In the genomic region with DNA sequence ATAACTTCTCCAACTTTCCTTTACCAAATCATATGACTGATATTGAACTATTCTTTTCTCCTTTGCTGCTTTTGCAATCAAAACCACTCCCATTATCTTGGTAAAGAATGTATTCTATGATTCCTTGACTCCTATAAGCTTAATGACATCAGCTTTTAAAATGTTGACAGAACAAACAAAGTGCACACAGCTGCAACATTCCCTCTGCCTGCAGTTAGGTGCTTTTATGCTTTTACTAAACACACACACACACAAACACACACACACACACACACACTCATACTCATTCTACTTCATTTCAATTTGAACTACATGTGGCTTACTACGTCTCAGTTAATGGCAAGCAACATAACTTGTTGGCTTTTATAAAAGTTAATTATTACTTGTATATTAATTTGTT, we compare ENCODE assay signal across 20 cellular contexts.
"Had no signal": no experiment of that assay in that cellular context is flagged by ENCODE, and none has a peak within 500 bp of the region (broad histone marks: within the 10 kb centered on the region; RNA-seq: fewer than 3 reads in every experiment).

No MANE protein-coding gene starts in this region.

- H3K27ac ChIP-seq: brain microvascular endothelial cell, foreskin keratinocyte, ovary, upper lobe of left lung had no signal

- H3K27me3 ChIP-seq: brain microvascular endothelial cell, foreskin keratinocyte, ovary, upper lobe of left lung had no signal

- H3K36me3 ChIP-seq: brain microvascular endothelial cell, ovary, upper lobe of left lung had no signal

- H3K4me1 ChIP-seq: foreskin keratinocyte had no signal

- DNase-seq: activated T-cell treated with anti-CD3 and anti-CD28 coated beads, Interleukin-2, amount 50 U/mL, for 1 hour; aorta; brain microvascular endothelial cell; caudate nucleus; effector CD4-positive, alpha-beta T cell; foreskin keratinocyte; immature natural killer cell; kidney glomerular epithelial cell; left ventricle myocardium superior; midbrain; ovary; right cardiac atrium; stimulated activated CD4-positive, alpha-beta T cell treated with anti-CD3 and anti-CD28 coated beads, Interleukin-4, amount 100 ng/mL, for 4 hours; stimulated activated naive CD8-positive, alpha-beta T cell treated with anti-CD3 and anti-CD28 coated beads, Interleukin-15, Interleukin-2, amounts not matched to agents 100 U/mL and 50 U/mL, for 24 hours; T-helper 9 cell; upper lobe of left lung had no signal

- H3K4me3 ChIP-seq: ovary, upper lobe of left lung had no signal

- H3K9me3 ChIP-seq: ovary, upper lobe of left lung had no signal

- ATAC-seq: activated naive CD4-positive, alpha-beta T cell treated with anti-CD3 and anti-CD28 coated beads, Interleukin-2, amount 50 U/mL, for 72 hours; activated T-helper 17 cell treated with anti-CD3 and anti-CD28 coated beads, Interleukin-2, amount 50 U/mL, for 72 hours; foreskin keratinocyte; left ventricle myocardium superior; natural killer cell treated with Interleukin-12 subunit alpha and Interleukin-12 subunit beta and Interleukin-15 and Interleukin-18, amount 100 ng/mL, for 72 hours; right cardiac atrium; stimulated activated naive CD8-positive, alpha-beta T cell treated with anti-CD3 and anti-CD28 coated beads, Interleukin-15, Interleukin-2, amounts not matched to agents 100 U/mL and 50 U/mL, for 24 hours; WTC11 had no signal
